ENCODE assay signal across 8 cellular contexts in genomic region chr9:79583957-79584654, GRCh38. TPM values are rescaled to one million over a fixed set of nuclear protein-coding genes. Genes with fewer than 3 reads are reported as not detected.
DNase-seq lines count a peak whose midpoint lies in the region; ATAC-seq and TF ChIP-seq lines count a peak whose summit lies in the region.

No MANE protein-coding gene starts in this region.

- H3K4me3 Mint-ChIP-seq in activated CD8-positive, alpha-beta T cell treated with anti-CD3 and anti-CD28 coated beads, Interleukin-2, amount 10 ng/mL, durations not matched to agents 7 days and 5 days, result no peak overlapping the region
- no peak overlapping the region for H3K4me3 Mint-ChIP-seq in memory B cell

- no peak for TF ChIP-seq CTCF in GM13976 (IDR thresholded peaks at IDR 0.05; ENCODE audit: borderline replicate concordance, control extremely low read depth, extremely low read depth, insufficient read depth, missing control alignments)
- no peak for TF ChIP-seq CTCF in GM10248 (IDR thresholded peaks at IDR 0.05; ENCODE audit: control extremely low read depth, extremely low read depth, low read depth, missing control alignments)

- H3K4me1 Mint-ChIP-seq in activated CD8-positive, alpha-beta T cell treated with anti-CD3 and anti-CD28 coated beads, Interleukin-2, amount 10 ng/mL, durations not matched to agents 7 days and 5 days (ENCODE audit: low read depth), result peaks cover 59% of the 10 kb centered on the region
- peaks cover 51% of the 10 kb centered on the region for H3K4me1 Mint-ChIP-seq in memory B cell

- peak; percentile 80 for ATAC-seq in GM18870 (IDR thresholded peaks at IDR 0.05; ENCODE audit: unreplicated experiment)
- ATAC-seq in HG03280 (IDR thresholded peaks at IDR 0.05; ENCODE audit: unreplicated experiment), result peak; percentile 76
- ATAC-seq in activated CD8-positive, alpha-beta T cell treated with anti-CD3 and anti-CD28 coated beads, Interleukin-2, amount 10 ng/mL, durations not matched to agents 7 days and 5 days, result peak; percentile 62
- ATAC-seq in memory B cell (ENCODE audit: low read depth), result peak; percentile 93

- CTCF ChIA-PET in activated CD8-positive, alpha-beta T cell treated with anti-CD3 and anti-CD28 coated beads, Interleukin-2, amount 10 ng/mL, durations not matched to agents 7 days and 5 days (lab: Charles Lee), result interaction anchor here (0.8 to 1.4 kb wide), 2 partner anchors 11 to 106 kb away, joined by 3 to 4 read pairs; no protein-coding TSS in a partner anchor
- CTCF ChIA-PET in GM10248 (lab: Yijun Ruan, JAX), result interaction anchor here (1.0 to 2.5 kb wide), 5 partner anchors 10 to 40 kb away, joined by 3 to 6 read pairs (median 3); partner anchors contain the start of gene TLE4

- peak; percentile 50 for DNase-seq in activated CD8-positive, alpha-beta T cell treated with anti-CD3 and anti-CD28 coated beads, Interleukin-2, amount 10 ng/mL, durations not matched to agents 7 days and 5 days
- DNase-seq in memory B cell (ENCODE audit: low spot score in 2 of 2) (no peak), GM19238 (ENCODE audit: insufficient read length, low spot score) (no peak), GM13976 (ENCODE audit: low spot score) (no peak), GM10248 (ENCODE audit: extremely low spot score) (no peak), HuH-7 (ENCODE audit: low spot score) (no peak)

- no peaks in the 10 kb centered on the region for H3K9me3 Mint-ChIP-seq in activated CD8-positive, alpha-beta T cell treated with anti-CD3 and anti-CD28 coated beads, Interleukin-2, amount 10 ng/mL, durations not matched to agents 7 days and 5 days (ENCODE audit: insufficient read depth)
- H3K9me3 Mint-ChIP-seq in memory B cell, result no peaks in the 10 kb centered on the region

- H3K36me3 Mint-ChIP-seq in activated CD8-positive, alpha-beta T cell treated with anti-CD3 and anti-CD28 coated beads, Interleukin-2, amount 10 ng/mL, durations not matched to agents 7 days and 5 days (ENCODE audit: low read depth), result peaks cover 64% of the 10 kb centered on the region
- H3K36me3 Mint-ChIP-seq in memory B cell, result peaks cover 10% of the 10 kb centered on the region

- in situ Hi-C loops in GM13976 (cut with MboI; ENCODE audit: low sequenced_read_pairs, unreplicated experiment), result no loop called here

- H3K27me3 Mint-ChIP-seq in activated CD8-positive, alpha-beta T cell treated with anti-CD3 and anti-CD28 coated beads, Interleukin-2, amount 10 ng/mL, durations not matched to agents 7 days and 5 days (ENCODE audit: low read depth), result no peaks in the 10 kb centered on the region
- H3K27me3 Mint-ChIP-seq in memory B cell, result no peaks in the 10 kb centered on the region

- POLR2A ChIA-PET in activated CD8-positive, alpha-beta T cell treated with anti-CD3 and anti-CD28 coated beads, Interleukin-2, amount 10 ng/mL, durations not matched to agents 7 days and 5 days (lab: Charles Lee), result interaction anchor here (4.9 kb wide), 1 partner anchor 13 kb away, joined by 50 read pairs; the partner anchor contains the start of gene TLE4
- POLR2A ChIA-PET in GM10248 (lab: Yijun Ruan, JAX), result interaction anchor here (1.8 kb wide), 1 partner anchor 13 kb away, joined by 9 read pairs; the partner anchor contains the start of gene TLE4

- peak overlapping the region; percentile 32 for H3K27ac Mint-ChIP-seq in activated CD8-positive, alpha-beta T cell treated with anti-CD3 and anti-CD28 coated beads, Interleukin-2, amount 10 ng/mL, durations not matched to agents 7 days and 5 days
- no peak overlapping the region for H3K27ac Mint-ChIP-seq in memory B cell

RNA-seq across cellular contexts. Expression of gene TLE4, which starts 12.3 kb away (rescaled TPM):
- 10 to 100 TPM; 47.7 to 51.8 TPM for total RNA-seq in activated CD8-positive, alpha-beta T cell treated with anti-CD3 and anti-CD28 coated beads, Interleukin-2, amount 10 ng/mL, durations not matched to agents 7 days and 5 days
